In the genomic region with DNA sequence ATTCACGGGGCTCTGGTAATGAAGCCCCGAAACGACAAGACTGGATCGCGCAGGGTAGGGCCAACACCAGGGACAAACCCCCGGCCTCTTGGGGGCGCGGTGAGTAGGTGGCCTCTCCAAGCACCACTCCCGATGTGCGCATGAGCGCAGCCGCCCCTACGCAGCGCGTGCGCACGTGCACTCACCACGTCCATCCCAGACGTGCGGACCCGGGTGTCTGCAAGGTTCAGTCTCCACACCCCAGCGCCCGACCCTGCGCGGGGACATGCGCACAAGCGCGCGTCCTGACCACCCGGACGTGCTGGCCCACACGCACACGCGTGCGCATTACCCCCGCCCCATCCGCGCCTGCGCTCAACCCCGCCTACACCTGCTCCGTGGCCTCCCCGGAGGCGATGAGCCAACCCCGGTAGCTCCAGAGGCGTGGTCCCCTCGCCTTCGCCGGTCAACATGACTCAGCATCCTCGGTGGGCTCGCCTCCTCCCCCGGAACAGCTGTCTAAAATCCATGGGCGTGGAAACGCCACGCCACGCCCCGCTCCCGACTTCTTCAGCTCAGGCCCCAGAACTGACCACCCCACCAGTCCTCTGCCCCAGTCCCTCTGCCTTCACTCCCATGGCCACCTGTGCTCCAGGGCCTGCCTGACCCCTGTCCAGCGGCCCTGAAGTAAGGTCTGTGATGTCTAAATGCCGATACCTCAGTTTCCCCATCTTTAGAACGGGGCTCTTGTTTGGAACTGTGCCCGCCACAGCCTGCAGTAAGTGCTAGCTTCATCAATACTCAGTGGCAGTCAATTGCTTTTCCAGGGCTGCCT, we compare ENCODE assay signal across 8 cellular contexts. TPM values are rescaled to one million over a fixed set of nuclear protein-coding genes. Genes with fewer than 3 reads are reported as not detected.
A peak's percentile ranks its signal among the peaks of the same experiment; 100 is the strongest.
DNase-seq lines count a peak whose midpoint lies in the region; ATAC-seq, FAIRE-seq and TF ChIP-seq lines count a peak whose summit lies in the region.

No MANE protein-coding gene starts in this region.

- peak overlapping the region; percentile 77 for H3K4me3 Mint-ChIP-seq in activated CD4-positive, alpha-beta T cell treated with anti-CD3 and anti-CD28 coated beads for 36 hours

- H3K4me1 Mint-ChIP-seq in activated CD4-positive, alpha-beta T cell treated with anti-CD3 and anti-CD28 coated beads for 36 hours: peaks cover 43% of the 10 kb centered on the region

- CTCF ChIA-PET in activated CD4-positive, alpha-beta T cell treated with anti-CD3 and anti-CD28 coated beads for 36 hours (lab: Charles Lee): interaction anchor here (0.6 to 3.6 kb wide), 11 partner anchors 9 to 602 kb away, joined by 3 to 29 read pairs (median 3); no protein-coding TSS in a partner anchor

- intact Hi-C loops in activated CD4-positive, alpha-beta T cell treated with anti-CD3 and anti-CD28 coated beads for 36 hours (cut with DNase I, micrococcal nuclease): loop anchor here (1.0 to 10.0 kb wide), 8 partner anchors 45 to 987 kb away; a partner anchor contains a TSS
- intact Hi-C loops in colonic mucosa (cut with DNase I): no loop called here
- intact Hi-C loops in left colon (cut with DNase I, micrococcal nuclease): no loop called here

- H3K4me1 ChIP-seq in BLaER1 (peaks cover 63% of the 10 kb centered on the region), colonic mucosa (no peaks in the 10 kb centered on the region)

- H3K4me2 ChIP-seq in BLaER1: peak overlapping the region; percentile 83

- no peaks in the 10 kb centered on the region for H3K9me3 Mint-ChIP-seq in activated CD4-positive, alpha-beta T cell treated with anti-CD3 and anti-CD28 coated beads for 36 hours (ENCODE audit: low read depth)

- no peaks in the 10 kb centered on the region for H3K27me3 Mint-ChIP-seq in activated CD4-positive, alpha-beta T cell treated with anti-CD3 and anti-CD28 coated beads for 36 hours

- H3K9ac ChIP-seq in BLaER1 (peak overlapping the region; percentile 63), colonic mucosa (ENCODE audit: low read depth in 2 of 2, low read length in 2 of 2) (peak overlapping the region; percentile 62 to 82)

- DNase-seq in GM19239 (ENCODE audit: insufficient read length, low spot score) (peak; percentile 90), NCI-H510A (lab: John Stamatoyannopoulos, UW) (peak; percentile 86), colonic mucosa (peak; percentile 97), left colon (peak; percentile 97)
- peak; percentile 100 for DNase-seq in activated CD4-positive, alpha-beta T cell treated with anti-CD3 and anti-CD28 coated beads for 36 hours
- peak; percentile 99 for DNase-seq in stimulated activated CD4-positive, alpha-beta T cell treated with anti-CD3 and anti-CD28 coated beads, Interleukin-1b, Interleukin-23, amount 100 ng/mL, for 48 hours

- peak; percentile 90 for FAIRE-seq in GM19239 (lab: Jason Lieb, UNC)

- POLR2A ChIA-PET in activated CD4-positive, alpha-beta T cell treated with anti-CD3 and anti-CD28 coated beads for 36 hours (lab: Charles Lee): interaction anchor here (0.5 kb wide), 1 partner anchor 21 kb away, joined by 6 read pairs; no protein-coding TSS in a partner anchor

- H3K27me3 ChIP-seq in BLaER1: no peaks in the 10 kb centered on the region
- H3K27me3 ChIP-seq in colonic mucosa: no peaks in the 10 kb centered on the region

- H3K4me3 ChIP-seq in BLaER1: peak overlapping the region; percentile 63
- peak overlapping the region; percentile 33 for H3K4me3 ChIP-seq in colonic mucosa

- H3K9me3 ChIP-seq in BLaER1: no peaks in the 10 kb centered on the region
- H3K9me3 ChIP-seq in colonic mucosa: no peaks in the 10 kb centered on the region

- ATAC-seq in HG03442 (IDR thresholded peaks at IDR 0.05; ENCODE audit: unreplicated experiment) (peak; percentile 90), left colon (peak; percentile 93)
- ATAC-seq in activated CD4-positive, alpha-beta T cell treated with anti-CD3 and anti-CD28 coated beads for 36 hours: peak; percentile 93

- TF ChIP-seq CTCF in colonic mucosa (IDR thresholded peaks at IDR 0.05): peak; percentile 58

- H3K27ac Mint-ChIP-seq in activated CD4-positive, alpha-beta T cell treated with anti-CD3 and anti-CD28 coated beads for 36 hours: peak overlapping the region; percentile 89

- H3K27ac ChIP-seq in BLaER1 (peak overlapping the region; percentile 46), colonic mucosa (peak overlapping the region; percentile 68)

- peaks cover 2% of the 10 kb centered on the region for H3K36me3 Mint-ChIP-seq in activated CD4-positive, alpha-beta T cell treated with anti-CD3 and anti-CD28 coated beads for 36 hours (ENCODE audit: low read depth)

- H4K20me1 ChIP-seq in BLaER1: no peaks in the 10 kb centered on the region

- H3K36me3 ChIP-seq in BLaER1 (peaks cover 12% of the 10 kb centered on the region; the same call in 1 of the 2 replicates), colonic mucosa (no peaks in the 10 kb centered on the region)

RNA-seq across cellular contexts. Expression of a gene that starts 5.6 kb away (rescaled TPM):
- total RNA-seq in activated CD4-positive, alpha-beta T cell treated with anti-CD3 and anti-CD28 coated beads for 36 hours: 100 to 1,000 TPM; 686 to 839 TPM
- total RNA-seq in colonic mucosa (100 to 1,000 TPM; 470 to 592 TPM), left colon (100 to 1,000 TPM; 265 to 364 TPM)

RNA-seq across cellular contexts. Expression of a gene that starts 44.9 kb away (rescaled TPM):
- total RNA-seq in activated CD4-positive, alpha-beta T cell treated with anti-CD3 and anti-CD28 coated beads for 36 hours: 10 to 100 TPM; 31.0 to 35.2 TPM
- total RNA-seq in colonic mucosa (1 to 10 TPM; 5.9 to 9.9 TPM), left colon (1 to 10 TPM; 4.3 to 6.3 TPM)

Comparison
In these comparisons a context has a peak if more than half of its experiments do, and no peak if none do; other contexts are left out.
1. Peak in every context shown above with its lines: DNase-seq, ATAC-seq, H3K4me3 ChIP-seq and H3K27ac ChIP-seq.
2. intact Hi-C loops: an anchor here in activated CD4-positive, alpha-beta T cell treated with anti-CD3 and anti-CD28 coated beads for 36 hours (1.0 to 10.0 kb wide); none called in colonic mucosa and left colon.